In the genomic region with DNA sequence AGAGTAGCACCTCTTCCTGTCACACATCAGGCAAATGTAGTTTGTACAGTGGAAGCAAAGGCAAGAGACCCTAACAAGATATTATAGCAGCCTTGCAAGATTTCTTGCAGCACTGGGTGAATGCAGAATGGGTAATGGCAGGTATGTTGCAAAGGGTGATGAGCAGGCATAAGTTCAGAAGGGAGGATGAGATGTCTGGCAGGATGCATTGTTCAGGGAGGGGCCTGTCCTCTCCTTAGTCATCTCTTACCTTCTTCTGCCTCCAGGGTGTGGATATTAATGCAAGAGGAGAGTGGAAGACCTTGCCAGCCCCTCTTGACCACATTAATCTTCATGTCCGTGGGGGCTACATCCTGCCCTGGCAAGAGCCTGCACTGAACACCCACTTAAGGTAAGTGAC, we compare ENCODE assay signal across 1 cellular context. TPM values are rescaled to one million over a fixed set of nuclear protein-coding genes. Genes with fewer than 3 reads are reported as not detected.
"Had no signal": no experiment of that assay in that cellular context is flagged by ENCODE, and none has a peak within 500 bp of the region (broad histone marks: within the 10 kb centered on the region; RNA-seq: fewer than 3 reads in every experiment).

No MANE protein-coding gene starts in this region.

RNA-seq across cellular contexts. Expression of a gene that starts 12.2 kb away (rescaled TPM):
- polyA plus RNA-seq: endothelial cell of umbilical vein had no signal
